Comparison of ENCODE assay signal across 1 cellular context in genomic region chr6:20128018-20128417, GRCh38.
TF ChIP-seq lines count a peak whose summit lies in the region.

No MANE protein-coding gene starts in this region.

TF ChIP-seq in HepG2, 621 proteins besides CTCF, POLR2A, EP300 and RAD21:
- no peak for TF ChIP-seq NFE2L1 (CRISPR knock-in tag; IDR thresholded peaks at IDR 0.05; ENCODE audit: borderline replicate concordance)
- no peak for TF ChIP-seq KAT8 (CRISPR knock-in tag; IDR thresholded peaks at IDR 0.05)
- no peak for TF ChIP-seq ZNF784 (CRISPR knock-in tag; IDR thresholded peaks at IDR 0.05; ENCODE audit: borderline replicate concordance)
- no peak for TF ChIP-seq ZNF160 (CRISPR knock-in tag; IDR thresholded peaks at IDR 0.05)
- TF ChIP-seq ATF4 (CRISPR knock-in tag; IDR thresholded peaks at IDR 0.05), result no peak
- no peak for TF ChIP-seq ZNF350 (CRISPR knock-in tag; IDR thresholded peaks at IDR 0.05; ENCODE audit: borderline replicate concordance, low read depth)
- TF ChIP-seq PRDM4 (CRISPR knock-in tag; IDR thresholded peaks at IDR 0.05; ENCODE audit: borderline replicate concordance), result no peak
- no peak for TF ChIP-seq U2AF2 (IDR thresholded peaks at IDR 0.05; ENCODE audit: low read depth, low read length)
- TF ChIP-seq JARID2 (CRISPR knock-in tag; IDR thresholded peaks at IDR 0.05; ENCODE audit: insufficient replicate concordance), result no peak
- TF ChIP-seq THAP11 (CRISPR knock-in tag; IDR thresholded peaks at IDR 0.05), result no peak
- TF ChIP-seq MAFG (CRISPR knock-in tag; IDR thresholded peaks at IDR 0.05), result no peak
